1 cellular context compared by ENCODE assay signal in genomic region chr6:151032034-151032433, GRCh38.
TF ChIP-seq lines count a peak whose summit lies in the region.

No MANE protein-coding gene starts in this region.

TF ChIP-seq in WTC11, 78 proteins besides CTCF, POLR2A, EP300 and RAD21 (continued from another document):
- TF ChIP-seq MLX (CRISPR knock-in tag; IDR thresholded peaks at IDR 0.05) (no peak), NFYB (CRISPR knock-in tag; conservative IDR thresholded peaks at IDR 0.05; ENCODE audit: low read depth) (no peak), HMGA2 (CRISPR knock-in tag; IDR thresholded peaks at IDR 0.05) (no peak)
TF ChIP-seq in WTC11: peak in this region for 0.
